Comparison of ENCODE assay signal across 9 cellular contexts in the genomic region with DNA sequence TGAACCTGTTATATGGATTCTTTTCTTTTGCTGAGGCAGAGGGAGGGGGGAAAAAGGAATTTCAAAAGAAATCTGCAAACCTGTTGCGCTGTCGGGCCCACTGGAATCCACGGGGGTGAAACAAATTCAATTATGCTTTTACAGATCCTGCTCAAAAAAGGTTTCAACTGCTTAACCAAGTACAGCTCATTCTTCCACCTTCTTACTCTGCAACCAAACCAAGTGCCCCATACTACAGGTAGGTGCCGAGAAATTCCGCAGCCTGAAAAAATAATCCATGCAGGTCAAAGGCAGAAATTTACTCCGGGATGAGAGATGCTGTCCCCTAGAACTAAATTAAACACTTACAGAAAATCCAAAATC. TPM values are rescaled to one million over a fixed set of nuclear protein-coding genes. Genes with fewer than 3 reads are reported as not detected.
A peak's percentile ranks its signal among the peaks of the same experiment; 100 is the strongest.
DNase-seq lines count a peak whose midpoint lies in the region; ATAC-seq, FAIRE-seq and TF ChIP-seq lines count a peak whose summit lies in the region.
"Had no signal": no experiment of that assay in that cellular context is flagged by ENCODE, and none has a peak within 500 bp of the region (broad histone marks: within the 10 kb centered on the region; RNA-seq: fewer than 3 reads in every experiment).

No MANE protein-coding gene starts in this region.

- TF ChIP-seq CTCF in SK-N-SH (IDR thresholded peaks at IDR 0.05) (no peak), GM12878 (IDR thresholded peaks at IDR 0.05 in 2 of 3, conservative IDR thresholded peaks at IDR 0.05 in 1 of 3; ENCODE audit: control insufficient read depth in 2 of 3, extremely low read depth in 1 of 3, insufficient read depth in 1 of 3, low read depth in 3 of 3, low read length in 3 of 3) (no peak), liver (IDR thresholded peaks at IDR 0.05; ENCODE audit: low read depth, low read length, missing input control) (no peak), testis (IDR thresholded peaks at IDR 0.05) (no peak)

- H3F3A ChIP-seq in SK-N-SH (replicated peaks; ENCODE audit: insufficient read depth), result no peaks in the 10 kb centered on the region

- 25% methylated on average over 6 of the region's 6 CpGs for WGBS in SK-N-SH (ENCODE audit: low lambda C conversion rate)
- WGBS in GM12878 (ENCODE audit: insufficient coverage, insufficient replicate concordance, low lambda C conversion rate, missing lambda C conversion rate), result 93% methylated on average over 6 of the region's 6 CpGs
- 18% methylated on average over 6 of the region's 6 CpGs for WGBS in liver
- WGBS in testis, 2 donors, result 32 to 41% methylated on average over 6 of the region's 6 CpGs

- no peak for DNase-seq in SK-N-SH
- DNase-seq in GM12878 (ENCODE audit: low read depth, low spot score), result no peak
- DNase-seq in testis, result no peak
- DNase-seq in activated CD8-positive, alpha-beta memory T cell treated with anti-CD3 and anti-CD28 coated beads, Interleukin-2, amount 50 U/mL, for 4 hours, result no peak

- H3K4me2 ChIP-seq in SK-N-SH (peak overlapping the region; percentile 69), GM12878 (ENCODE audit: control insufficient read depth, insufficient read depth) (peak overlapping the region; percentile 40; the same call in 1 of the 2 replicates)

- H2AFZ ChIP-seq in SK-N-SH (ENCODE audit: low read depth) (peak overlapping the region; percentile 66; the same call in 1 of the 2 replicates), GM12878 (ENCODE audit: control insufficient read depth, low read depth, low read length) (peak overlapping the region; percentile 75)

- ATAC-seq in SK-N-SH treated with all-trans-retinoic acid at 6 μM for 48 hours (no peak), GM12878 (no peak), HG02884 (IDR thresholded peaks at IDR 0.05; ENCODE audit: unreplicated experiment) (no peak), HG02610 (IDR thresholded peaks at IDR 0.05; ENCODE audit: unreplicated experiment) (no peak)

- TF ChIP-seq POLR2A in GM12878 (IDR thresholded peaks at IDR 0.05; ENCODE audit: low read depth, low read length), result no peak
- no peak for TF ChIP-seq POLR2A in testis (IDR thresholded peaks at IDR 0.05)

- H3K9me2 ChIP-seq in SK-N-SH, result no peaks in the 10 kb centered on the region

- peaks cover 0 to 6% of the 10 kb centered on the region in 2 experiments; a peak in 2 of 4 replicates for H3K4me1 ChIP-seq in SK-N-SH (ENCODE audit: control insufficient read depth in 1 of 2, insufficient read depth in 2 of 2, low read depth in 1 of 2, low read length in 1 of 2)
- H3K4me1 ChIP-seq in GM12878 (ENCODE audit: control insufficient read depth, insufficient read depth, low read length), result peaks cover 5% of the 10 kb centered on the region; the same call in 1 of the 2 replicates
- peaks cover 0 to 35% (median 24%) of the 10 kb centered on the region in 4 donors for H3K4me1 ChIP-seq in liver (ENCODE audit: control insufficient read depth in 4 of 4, insufficient read depth in 4 of 4, low read length in 3 of 4)
- H3K4me1 ChIP-seq in testis, result no peaks in the 10 kb centered on the region

- RAD21 ChIA-PET in GM12878 (lab: Charles Lee; ENCODE audit: unreplicated experiment), result interaction anchor here (0.8 to 6.6 kb wide), 20 partner anchors 9 to 217 kb away, joined by 3 to 323 read pairs (median 5); partner anchors contain the start of gene SUPT4H1

- SMC1A ChIA-PET in GM12878 (lab: Charles Lee; ENCODE audit: uncharacterized antibody, unreplicated experiment), result interaction anchor here (0.5 to 8.1 kb wide), 27 partner anchors 8 to 464 kb away, joined by 3 to 195 read pairs (median 6); partner anchors contain the start of gene SUPT4H1

- no peak overlapping the region for H3K27ac ChIP-seq in SK-N-SH (ENCODE audit: low read depth in 2 of 2, low read length in 1 of 2)
- H3K27ac ChIP-seq in GM12878 (ENCODE audit: control insufficient read depth, insufficient read depth), result peak overlapping the region; percentile 70
- H3K27ac ChIP-seq in liver (ENCODE audit: low read depth in 1 of 2, low read length in 2 of 2), result peak overlapping the region; percentile 63 to 75
- H3K27ac ChIP-seq in testis, result peak overlapping the region; percentile 69 to 75

- TF ChIP-seq EP300 in SK-N-SH (IDR thresholded peaks at IDR 0.05; ENCODE audit: borderline replicate concordance in 1 of 2, low read depth in 1 of 2, low read length in 1 of 2) (no peak), GM12878 (IDR thresholded peaks at IDR 0.05; ENCODE audit: borderline replicate concordance in 1 of 2, control insufficient read depth in 1 of 2, low read depth in 2 of 2, low read length in 2 of 2) (no peak)

- no peaks in the 10 kb centered on the region for H3K79me2 ChIP-seq in SK-N-SH (ENCODE audit: insufficient read depth)
- peaks cover 50% of the 10 kb centered on the region for H3K79me2 ChIP-seq in GM12878 (ENCODE audit: control insufficient read depth, insufficient read depth, low read length)

- CTCF ChIA-PET in SK-N-SH (lab: Yijun Ruan, JAX) (interaction anchor here (0.7 to 5.9 kb wide), 55 partner anchors 8 to 240 kb away, joined by 3 to 51 read pairs (median 6); partner anchors contain the start of genes LPO, SUPT4H1 and TSPOAP1), GM12878 (lab: Yijun Ruan, JAX) (interaction anchor here (0.6 to 6.1 kb wide), 35 partner anchors 10 to 217 kb away, joined by 3 to 102 read pairs (median 7); partner anchors contain the start of genes SUPT4H1 and TSPOAP1)

- intact Hi-C loops in GM12878 (cut with micrococcal nuclease; ENCODE audit: unreplicated experiment) (loop anchor here (1.0 to 2.0 kb wide), 2 partner anchors 78 to 100 kb away; no protein-coding TSS in a partner anchor), testis (cut with DNase I; ENCODE audit: low total_unique reads) (no loop called here)

- FAIRE-seq in GM12878 (lab: Jason Lieb, UNC), result no peak

- POLR2A ChIA-PET in SK-N-SH (lab: Yijun Ruan, JAX), result interaction anchor here (1.2 kb wide), 1 partner anchor 64 kb away, joined by 17 read pairs; the partner anchor contains the start of gene SUPT4H1
- POLR2A ChIA-PET in GM12878 (lab: Charles Lee), result interaction anchor here (0.6 to 8.5 kb wide), 11 partner anchors 9 to 113 kb away, joined by 3 to 373 read pairs (median 5); partner anchors contain the start of gene SUPT4H1

- H3K36me3 ChIP-seq in SK-N-SH (replicated peaks in 1 of 2; ENCODE audit: control insufficient read depth in 1 of 2, insufficient read depth in 2 of 2, low read length in 1 of 2) (no peaks in the 10 kb centered on the region), GM12878 (ENCODE audit: control insufficient read depth in 2 of 2, insufficient read depth in 2 of 2, low read length in 1 of 2) (no peaks in the 10 kb centered on the region), liver (ENCODE audit: control insufficient read depth in 4 of 4, insufficient read depth in 3 of 4, low read depth in 1 of 4, low read length in 3 of 4) (no peaks in the 10 kb centered on the region), testis (ENCODE audit: low read depth, missing control alignments) (no peaks in the 10 kb centered on the region)

- H3K9me3 ChIP-seq in SK-N-SH, result no peaks in the 10 kb centered on the region
- H3K9me3 ChIP-seq in GM12878 (replicated peaks; ENCODE audit: control insufficient read depth, insufficient read depth, low read length), result no peaks in the 10 kb centered on the region
- H3K9me3 ChIP-seq in liver (ENCODE audit: control insufficient read depth in 4 of 4, low read length in 3 of 4), result no peaks in the 10 kb centered on the region
- no peaks in the 10 kb centered on the region for H3K9me3 ChIP-seq in testis

- peaks cover 14% of the 10 kb centered on the region for H3K27me3 ChIP-seq in SK-N-SH (ENCODE audit: insufficient read depth)
- no peaks in the 10 kb centered on the region for H3K27me3 ChIP-seq in GM12878 (replicated peaks in 1 of 2; ENCODE audit: control insufficient read depth in 2 of 2, insufficient read depth in 2 of 2, low read length in 1 of 2)
- H3K27me3 ChIP-seq in liver (ENCODE audit: control insufficient read depth in 4 of 4, insufficient read depth in 4 of 4, low read length in 3 of 4), result no peaks in the 10 kb centered on the region
- no peaks in the 10 kb centered on the region for H3K27me3 ChIP-seq in testis

- H3K4me3 ChIP-seq in SK-N-SH (ENCODE audit: low read depth in 2 of 2, low read length in 1 of 2) (peak overlapping the region in 1 of 2 experiments; percentile 50; a peak in 1 of 4 replicates), GM12878 (peak overlapping the region; percentile 53), liver (ENCODE audit: low read depth in 1 of 3, low read length in 3 of 3) (peak overlapping the region; percentile 41 to 56 (median 55)), testis (peak overlapping the region in 1 of 2 donors; percentile 53)

- in situ Hi-C loops in GM12878 (cut with MboI), result no loop called here

- H4K20me1 ChIP-seq in SK-N-SH (ENCODE audit: insufficient read depth) (no peaks in the 10 kb centered on the region), GM12878 (ENCODE audit: control insufficient read depth, insufficient read depth) (no peaks in the 10 kb centered on the region)

- no peak for TF ChIP-seq RAD21 in SK-N-SH (IDR thresholded peaks at IDR 0.05; ENCODE audit: low read length)
- TF ChIP-seq RAD21 in GM12878 (IDR thresholded peaks at IDR 0.05; ENCODE audit: insufficient read depth, low read depth, low read length), result no peak
- no peak for TF ChIP-seq RAD21 in liver (IDR thresholded peaks at IDR 0.05)

- BruUV-seq in GM12878 (replicated peaks; lab: Mats Ljungman, UMichigan), result TSS peak; percentile 79

- no peak overlapping the region for H3K9ac ChIP-seq in SK-N-SH
- peak overlapping the region; percentile 45 for H3K9ac ChIP-seq in GM12878 (ENCODE audit: control insufficient read depth, insufficient read depth, low read length)
- peak overlapping the region; percentile 65 to 88 for H3K9ac ChIP-seq in liver (ENCODE audit: low read depth in 1 of 2, low read length in 2 of 2)

RNA-seq across cellular contexts. Expression of gene RNF43, which starts 0.4 kb away (rescaled TPM):
- polyA plus RNA-seq in SK-N-SH (2012; rRNA removed) (not detected in 2 replicates), GM12878 (2011; rRNA removed) (16.7 and 20.8 TPM in 2 replicates), GM12878 (2014; fragmentation: Illumina TruSeq; extraction: Trizol) (6.6 and 6.7 TPM in 2 replicates), GM12878 (2014; fragmentation: Nextera tagmentation; extraction: Ambion mirVana) (1 to 10 TPM; 1.2 to 1.3 TPM), GM12878 (2014; rRNA removed) (5.8 and 5.9 TPM in 2 replicates), GM12878 (2016; fragmentation: Nextera tagmentation; extraction: Ambion mirVana) (1 to 10 TPM; 4.4 to 5.1 TPM), liver (1 to 10 TPM; 4.1 to 5.8 TPM), testis (ENCODE audit: insufficient read depth, low read depth, low replicate concordance) (9.7 TPM)
- polyA plus RNA-seq in SK-N-SH (2012; cell fraction: cytosol; rRNA removed), result under 0.01 TPM in 1 of 2 replicates, not detected in the other
- polyA plus RNA-seq in SK-N-SH (2012; cell fraction: nucleus; rRNA removed), result 0.06 TPM in 1 of 2 replicates, not detected in the other
- total RNA-seq in GM12878 (2013; cell fraction: nucleolus; rRNA removed), result 64.7 and 95.6 TPM in 2 replicates
- total RNA-seq in GM12878 (2014; rRNA removed) (5.3 and 7.2 TPM in 2 replicates), GM12878 (2014; rRNA removed; fragmentation: Illumina TruSeq; extraction: Trizol) (4.4 and 4.5 TPM in 2 replicates), GM12878 (2021) (6.8 and 8.2 TPM in 2 replicates), liver (1 to 10 TPM; 4.5 to 8.4 TPM), testis (10 to 100 TPM; 15.6 to 22.7 TPM)
- 0.51 TPM for polyA plus RNA-seq in GM12878 (2011; ENCODE audit: low read depth)
- polyA plus RNA-seq in GM12878 (2011; cell fraction: cytosol; rRNA removed), result 11.2 and 14.7 TPM in 2 replicates
- 36.9 and 40.7 TPM in 2 replicates for polyA plus RNA-seq in GM12878 (2011; cell fraction: nucleus; rRNA removed)
- polyA plus RNA-seq in GM12878 (2012), result 1.1 and 1.5 TPM in 2 replicates
- polyA minus RNA-seq in GM12878 (2011; rRNA and poly(A)+ RNA removed), result 24.1 and 28.7 TPM in 2 replicates
- 3.8 and 4.9 TPM in 2 replicates for polyA minus RNA-seq in GM12878 (2011; cell fraction: cytosol; rRNA and poly(A)+ RNA removed)
- polyA minus RNA-seq in GM12878 (2011; cell fraction: nucleus; rRNA and poly(A)+ RNA removed), result 16.9 and 28.5 TPM in 2 replicates
- polyA plus RNA-seq: AG04450 had no signal

Comparison
In these comparisons a context has a peak if more than half of its experiments do, and no peak if none do; other contexts are left out.
1. H3K27ac ChIP-seq: peak in GM12878 (single experiment), liver (2 of 2) and testis (2 of 2); none in SK-N-SH (0 of 2).
2. Of the 26 proteins assayed by ChIP-seq in both GM12878 and SK-N-SH: peak only in GM12878: MXI1; only in SK-N-SH: none; in both: none; in neither: 25.